Comparison of ENCODE assay signal across 8 cellular contexts in the genomic region with DNA sequence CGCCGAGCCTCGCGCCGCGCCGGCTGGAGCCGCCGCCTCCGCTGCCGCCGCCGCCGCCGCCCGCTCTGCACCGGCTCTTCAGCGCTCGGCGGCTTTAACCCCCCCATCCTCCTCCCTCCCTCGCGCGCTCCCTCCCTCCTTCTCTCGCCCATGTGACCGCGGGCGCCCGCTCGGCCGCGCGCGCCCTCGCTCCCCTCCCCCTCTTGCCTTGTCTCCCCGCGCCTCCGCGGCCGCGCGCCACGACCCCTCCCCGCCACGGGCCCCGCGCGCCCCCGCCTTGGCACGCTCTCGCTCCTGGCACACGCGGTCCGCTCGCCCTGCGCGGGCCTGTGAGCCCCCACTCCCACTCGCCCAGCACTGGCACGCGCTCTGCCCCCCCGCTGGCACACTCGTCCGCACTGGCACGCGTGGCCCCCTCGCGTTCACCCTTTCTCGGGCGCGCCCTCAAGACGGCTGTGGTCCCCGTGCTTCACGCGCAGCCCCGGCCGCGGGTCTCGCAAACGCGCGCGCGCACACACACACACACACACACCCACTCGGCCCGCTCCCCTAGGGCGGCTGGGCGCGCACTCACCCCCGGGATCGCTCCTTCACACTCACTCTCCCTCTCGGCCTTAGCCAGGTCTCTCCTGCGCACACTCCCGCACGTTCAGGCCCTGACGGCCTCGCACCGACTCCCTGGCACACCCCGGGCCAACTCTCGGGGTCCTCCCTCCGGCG. TPM values are rescaled to one million over a fixed set of nuclear protein-coding genes. Genes with fewer than 3 reads are reported as not detected.
DNase-seq lines count a peak whose midpoint lies in the region; ATAC-seq, FAIRE-seq and TF ChIP-seq lines count a peak whose summit lies in the region.

Gene CNTFR (minus strand): TSS at position 69 of the 720 bp plus-strand sequence. CDS start 20,743 bp downstream, outside the sequence.

- FAIRE-seq in kidney (lab: Jason Lieb, UNC), result no peak

- H2AFZ ChIP-seq in mammary epithelial cell (ENCODE audit: low read depth, low read length), result peak within 1 kb of the TSS; percentile 23

- H3K4me3 ChIP-seq in mammary epithelial cell (replicated peaks in 1 of 3; ENCODE audit: insufficient read depth in 1 of 3, low read depth in 2 of 3, low read length in 3 of 3) (peak within 1 kb of the TSS in 2 of 3 experiments; percentile 31 to 32), right lobe of liver (peak within 1 kb of the TSS in 2 of 3 donors; percentile 46 to 52), subcutaneous abdominal adipose tissue (ENCODE audit: low read depth in 1 of 5, low read length in 5 of 5) (peak within 1 kb of the TSS; percentile 60 to 82 (median 71)), kidney (ENCODE audit: low read length in 2 of 2) (peak within 1 kb of the TSS in 1 of 2 donors; percentile 47)

- WGBS in mammary epithelial cell (ENCODE audit: low coverage, missing lambda C conversion rate), result 13% methylated on average over 15 of the region's 100 CpGs
- 0% methylated on average over 30 of the region's 100 CpGs for WGBS in right lobe of liver (ENCODE audit: insufficient coverage, low coverage, low lambda C conversion rate, missing lambda C conversion rate)

- peak in 3 of 4 donors; percentile 9 to 30 (median 23) for ATAC-seq in right lobe of liver
- no peak for ATAC-seq in HG03196 (IDR thresholded peaks at IDR 0.05; ENCODE audit: unreplicated experiment)

- in situ Hi-C loops in mammary epithelial cell (cut with MboI; ENCODE audit: low sequenced_read_pairs in 2 of 2), result loop anchor here in 1 of 2 donors (10.0 kb wide), 1 partner anchor 45 kb away; no protein-coding TSS in a partner anchor

- H3K79me2 ChIP-seq in mammary epithelial cell (ENCODE audit: insufficient read depth, low read length), result no peaks in the 10 kb centered on the region

- H3K27me3 ChIP-seq in mammary epithelial cell (ENCODE audit: insufficient read depth, low read length) (peaks cover 49% of the 10 kb centered on the region), right lobe of liver (no peaks in the 10 kb centered on the region), subcutaneous abdominal adipose tissue (ENCODE audit: control insufficient read depth in 5 of 5, insufficient read depth in 4 of 5, low read length in 5 of 5) (peaks cover 0 to 26% (median 23%) of the 10 kb centered on the region in 5 donors)

- H3K27ac ChIP-seq in mammary epithelial cell (ENCODE audit: insufficient read depth, low read depth, low read length) (no peak within 1 kb of the TSS), right lobe of liver (peak within 1 kb of the TSS in 1 of 3 donors; percentile 66), subcutaneous abdominal adipose tissue (ENCODE audit: low read depth, low read length) (peak within 1 kb of the TSS; percentile 95), kidney (ENCODE audit: low read depth in 2 of 2, low read length in 2 of 2) (no peak within 1 kb of the TSS)

- CTCF ChIA-PET in mammary epithelial cell (lab: Charles Lee; ENCODE audit: low non-redundant PET), result no interaction called here

- no peaks in the 10 kb centered on the region for H3K36me3 ChIP-seq in mammary epithelial cell (ENCODE audit: insufficient read depth, low read length)
- H3K36me3 ChIP-seq in right lobe of liver, result no peaks in the 10 kb centered on the region
- no peaks in the 10 kb centered on the region for H3K36me3 ChIP-seq in subcutaneous abdominal adipose tissue (ENCODE audit: control insufficient read depth in 5 of 5, insufficient read depth in 5 of 5, low read length in 5 of 5)
- no peaks in the 10 kb centered on the region for H3K36me3 ChIP-seq in kidney (ENCODE audit: control insufficient read depth in 1 of 2, insufficient read depth in 2 of 2, low read length in 2 of 2)

- H3K4me1 ChIP-seq in mammary epithelial cell (ENCODE audit: insufficient read depth, low read length) (peaks cover 14% of the 10 kb centered on the region), right lobe of liver (peaks cover 0 to 39% (median 13%) of the 10 kb centered on the region in 4 donors), subcutaneous abdominal adipose tissue (ENCODE audit: control insufficient read depth in 5 of 5, insufficient read depth in 5 of 5, low read length in 5 of 5) (peaks cover 4 to 94% (median 88%) of the 10 kb centered on the region in 5 donors), kidney (ENCODE audit: control insufficient read depth in 1 of 2, insufficient read depth in 1 of 2, low read depth in 1 of 2, low read length in 2 of 2) (peaks cover 0 to 4% of the 10 kb centered on the region in 2 donors)

- TF ChIP-seq POLR2A in right lobe of liver (IDR thresholded peaks at IDR 0.05), result no peak

- intact Hi-C loops in mammary epithelial cell (cut with micrococcal nuclease) (loop anchor here (2.0 kb wide), 1 partner anchor 89 kb away; no protein-coding TSS in a partner anchor), right lobe of liver (cut with DNase I) (loop anchor here in 1 of 2 donors (5.0 kb wide), 1 partner anchor 38 kb away; no protein-coding TSS in a partner anchor), kidney (cut with DNase I) (loop anchor here (5.0 to 10.0 kb wide), 2 partner anchors 43 to 175 kb away; no protein-coding TSS in a partner anchor)

- no peak for TF ChIP-seq CTCF in mammary epithelial cell (conservative IDR thresholded peaks at IDR 0.05 in 1 of 2, IDR thresholded peaks at IDR 0.05 in 1 of 2; ENCODE audit: extremely low read depth in 1 of 2, insufficient read depth in 1 of 2, low read depth in 1 of 2, low read length in 2 of 2)
- TF ChIP-seq CTCF in right lobe of liver (IDR thresholded peaks at IDR 0.05), result no peak
- TF ChIP-seq CTCF in kidney (IDR thresholded peaks at IDR 0.05; ENCODE audit: borderline replicate concordance, extremely low read depth, insufficient read depth), result no peak

- dilution Hi-C loops in mammary epithelial cell (cut with HindIII; ENCODE audit: low sequenced_read_pairs), result no loop called here

- DNase-seq in DMS 273 treated with DMSO at 0.1 percent for 48 hours (lab: John Stamatoyannopoulos, UW) (peak; percentile 14), NCI-H2196 (lab: John Stamatoyannopoulos, UW; ENCODE audit: unreplicated experiment) (peak; percentile 76), mammary epithelial cell (no peak), right lobe of liver (peak in 1 of 3 donors; percentile 79), NOMO-1 treated with dmso at 0.1 percent for 144 hours (lab: John Stamatoyannopoulos, UW; ENCODE audit: unreplicated experiment) (no peak), kidney (no peak)

- H3K9me3 ChIP-seq in mammary epithelial cell (replicated peaks; ENCODE audit: insufficient read depth, low read length) (no peaks in the 10 kb centered on the region), right lobe of liver (no peaks in the 10 kb centered on the region), subcutaneous abdominal adipose tissue (ENCODE audit: control insufficient read depth in 5 of 5, low read length in 5 of 5) (no peaks in the 10 kb centered on the region), kidney (ENCODE audit: control insufficient read depth in 1 of 2, low read length in 2 of 2) (no peaks in the 10 kb centered on the region)

- H3K9ac ChIP-seq in mammary epithelial cell (ENCODE audit: insufficient read depth, low read length), result no peak within 1 kb of the TSS
- peak within 1 kb of the TSS; percentile 31 to 85 (median 70) for H3K9ac ChIP-seq in subcutaneous abdominal adipose tissue (ENCODE audit: low read length in 5 of 5)
- H3K9ac ChIP-seq in kidney (ENCODE audit: low read length in 2 of 2), result no peak within 1 kb of the TSS

- peak within 1 kb of the TSS; percentile 91 for H3K4me2 ChIP-seq in mammary epithelial cell (ENCODE audit: insufficient read depth, low read depth, low read length)

- H4K20me1 ChIP-seq in mammary epithelial cell (ENCODE audit: insufficient read depth, low read length), result no peaks in the 10 kb centered on the region

- BruUV-seq in mammary epithelial cell (replicated peaks; lab: Mats Ljungman, UMichigan), result no TSS peak

RNA-seq across cellular contexts. Expression of gene CNTFR, which starts in this region (rescaled TPM):
- total RNA-seq in mammary epithelial cell (not detected), right lobe of liver (10 to 100 TPM in 1 of 6 experiments, 1 to 10 TPM in 4, under 1 TPM in 1; 0.71 to 12.5 (median 3.4) TPM), kidney (3.7 TPM)
- polyA plus RNA-seq in mammary epithelial cell (not detected), kidney (ENCODE audit: insufficient read depth, low read depth, low replicate concordance) (1.7 TPM)
- not detected for polyA minus RNA-seq in mammary epithelial cell

Comparison
In these comparisons a context has a peak if more than half of its experiments do, and no peak if none do; other contexts are left out.
1. DNase-seq: peak in DMS 273 treated with DMSO at 0.1 percent for 48 hours (single experiment) and NCI-H2196 (single experiment); none in mammary epithelial cell (single experiment), NOMO-1 treated with dmso at 0.1 percent for 144 hours (single experiment) and kidney (single experiment).
2. H3K9ac ChIP-seq: peak in subcutaneous abdominal adipose tissue (5 of 5); none in mammary epithelial cell (single experiment) and kidney (0 of 2).